ENCODE assay signal across 8 cellular contexts in the genomic region with DNA sequence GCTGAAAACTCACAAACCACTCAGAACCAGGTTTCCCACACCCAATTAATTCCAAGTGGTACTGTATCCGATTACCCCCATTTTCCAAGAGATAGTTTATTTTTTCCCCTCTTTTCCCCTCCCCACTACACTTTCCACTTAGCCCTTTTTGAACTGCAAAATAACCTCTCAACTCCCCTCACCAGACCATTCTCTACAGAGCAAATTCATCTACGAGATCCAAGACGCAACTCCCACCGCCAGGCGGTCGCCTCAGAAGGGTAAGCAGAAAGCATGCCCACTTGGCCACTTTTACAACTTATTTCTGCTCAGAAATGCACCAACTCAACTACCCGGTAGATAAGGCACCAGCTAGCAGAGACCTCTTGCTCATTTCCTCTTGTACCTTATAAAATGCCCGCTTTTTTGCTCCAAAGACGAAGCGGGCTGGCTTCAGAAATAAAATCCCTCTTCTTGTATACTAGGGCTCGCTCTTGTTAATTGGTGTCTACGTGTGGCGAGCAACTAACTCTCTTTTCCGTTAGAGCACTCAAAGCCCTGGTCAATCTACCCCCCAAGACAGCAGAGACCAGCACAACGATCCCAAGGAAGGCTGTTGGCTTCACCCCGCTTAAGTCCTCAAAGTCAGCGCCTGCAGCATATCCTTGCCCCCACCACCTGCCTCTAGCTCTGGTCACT. TPM values are rescaled to one million over a fixed set of nuclear protein-coding genes. Genes with fewer than 3 reads are reported as not detected.
DNase-seq lines count a peak whose midpoint lies in the region; ATAC-seq and TF ChIP-seq lines count a peak whose summit lies in the region.

No MANE protein-coding gene starts in this region.

- no peak overlapping the region for H3K23ac ChIP-seq in trophoblast cell (ENCODE audit: low read length)

- H2AFZ ChIP-seq in trophoblast cell (ENCODE audit: insufficient read depth, low read length, poor library complexity): peak overlapping the region; percentile 26

- ATAC-seq in GM21825 (IDR thresholded peaks at IDR 0.05; ENCODE audit: unreplicated experiment) (peak; percentile 5), HG02970 (IDR thresholded peaks at IDR 0.05; ENCODE audit: low FRiP score, unreplicated experiment) (no peak)

- peak; percentile 40 for TF ChIP-seq CTCF in fibroblast of villous mesenchyme (IDR thresholded peaks at IDR 0.05; ENCODE audit: insufficient read depth, low read depth, low read length)

- H4K8ac ChIP-seq in trophoblast cell (ENCODE audit: low read depth, low read length): peak overlapping the region; percentile 11

- H3K27me3 ChIP-seq in trophoblast cell (ENCODE audit: insufficient read depth, low read length): no peaks in the 10 kb centered on the region

- no peak overlapping the region for H2BK120ac ChIP-seq in trophoblast cell (ENCODE audit: insufficient read depth, low read length, poor library complexity)

- H2BK5ac ChIP-seq in trophoblast cell (ENCODE audit: low read depth, low read length, poor library complexity): no peak overlapping the region

- no peak overlapping the region for H3K18ac ChIP-seq in trophoblast cell (ENCODE audit: low read length)

- no CpG with 5 or more reads among the region's 17 CpGs for WGBS in trophoblast cell (ENCODE audit: extremely low coverage, insufficient coverage, insufficient read length)

- H3K9ac ChIP-seq in trophoblast cell (ENCODE audit: low read length): peak overlapping the region; percentile 38

- H3K36me3 ChIP-seq in trophoblast cell (ENCODE audit: control insufficient read depth in 1 of 2, insufficient read depth in 2 of 2, low read length in 2 of 2): no peaks in the 10 kb centered on the region

- H3K4me1 ChIP-seq in trophoblast cell (ENCODE audit: control insufficient read depth in 1 of 2, insufficient read depth in 2 of 2, low read length in 2 of 2): peaks cover 0 to 4% of the 10 kb centered on the region in 2 experiments

- H4K12ac ChIP-seq in trophoblast cell (ENCODE audit: low read depth, low read length): no peak overlapping the region

- H3K9me3 ChIP-seq in trophoblast cell (ENCODE audit: insufficient read depth, low read depth, low read length): no peaks in the 10 kb centered on the region

- H4K91ac ChIP-seq in trophoblast cell (ENCODE audit: low read depth, low read length): no peak overlapping the region

- no peak overlapping the region for H2BK12ac ChIP-seq in trophoblast cell (ENCODE audit: low read length)

- H3K79me1 ChIP-seq in trophoblast cell (ENCODE audit: low read length): peaks cover 8% of the 10 kb centered on the region

- peak; percentile 8 for DNase-seq in GM03348 (ENCODE audit: low spot score)
- peak; percentile 28 for DNase-seq in NCI-H2171 (lab: John Stamatoyannopoulos, UW)
- peak; percentile 22 for DNase-seq in activated T-cell treated with anti-CD3 and anti-CD28 coated beads for 24 hours (ENCODE audit: low read depth)
- no peak for DNase-seq in fibroblast of villous mesenchyme (ENCODE audit: low read depth)
- peak in 1 of 2 donors; percentile 51 for DNase-seq in trophoblast cell
- DNase-seq in SW480 (ENCODE audit: low spot score): no peak

- no peak overlapping the region for H2AK5ac ChIP-seq in trophoblast cell (ENCODE audit: low read length)

- H3K14ac ChIP-seq in trophoblast cell (ENCODE audit: low read length): no peak overlapping the region

- H3K79me2 ChIP-seq in trophoblast cell (ENCODE audit: control insufficient read depth, insufficient read depth, low read length, poor library complexity): peaks cover 9% of the 10 kb centered on the region

- H3K27ac ChIP-seq in trophoblast cell (ENCODE audit: low read depth, low read length): peak overlapping the region; percentile 93

- H3K4me2 ChIP-seq in trophoblast cell (ENCODE audit: low read length): peak overlapping the region; percentile 94

- no peak overlapping the region for H3K4ac ChIP-seq in trophoblast cell (ENCODE audit: low read depth, low read length)

- H3K4me3 ChIP-seq in fibroblast of villous mesenchyme (ENCODE audit: low read depth, low read length): peak overlapping the region; percentile 94
- H3K4me3 ChIP-seq in trophoblast cell (ENCODE audit: low read depth, low read length): peak overlapping the region; percentile 71

RNA-seq across cellular contexts. Expression of gene SRP54, which starts 0.9 kb away (rescaled TPM):
- 85.4 and 108 TPM in 2 replicates for total RNA-seq in fibroblast of villous mesenchyme
- 90.4 and 92.4 TPM in 2 replicates for polyA plus RNA-seq in trophoblast cell (2013)

Comparison
In these comparisons a context has a peak if more than half of its experiments do, and no peak if none do; other contexts are left out.
1. DNase-seq: peak in GM03348 (single experiment), NCI-H2171 (single experiment) and activated T-cell treated with anti-CD3 and anti-CD28 coated beads for 24 hours (single experiment); none in fibroblast of villous mesenchyme (single experiment) and SW480 (single experiment).